ENCODE assay signal across 8 cellular contexts in genomic region chr1:43454270-43455011, GRCh38. TPM values are rescaled to one million over a fixed set of nuclear protein-coding genes. Genes with fewer than 3 reads are reported as not detected.
DNase-seq lines count a peak whose midpoint lies in the region; ATAC-seq and TF ChIP-seq lines count a peak whose summit lies in the region.

No MANE protein-coding gene starts in this region.

- H3K79me2 ChIP-seq in OCI-LY1 (ENCODE audit: insufficient read depth, low read length): no peaks in the 10 kb centered on the region

- peaks cover 16% of the 10 kb centered on the region for H3K4me1 ChIP-seq in OCI-LY1 (ENCODE audit: insufficient read depth, low read length, severe bottlenecking)
- peaks cover 0 to 9% of the 10 kb centered on the region in 2 donors for H3K4me1 ChIP-seq in naive thymus-derived CD4-positive, alpha-beta T cell (ENCODE audit: control insufficient read depth in 2 of 2, insufficient read depth in 2 of 2, low read length in 2 of 2)

- H3K36me3 ChIP-seq in OCI-LY1 (ENCODE audit: insufficient read depth, low read length): peaks cover 7% of the 10 kb centered on the region; the same call in 1 of the 2 replicates
- peaks cover 0 to 16% (median 0%) of the 10 kb centered on the region in 3 experiments for H3K36me3 ChIP-seq in naive thymus-derived CD4-positive, alpha-beta T cell (ENCODE audit: control insufficient read depth in 2 of 3, insufficient read depth in 3 of 3, low read length in 3 of 3)

- DNase-seq in AG08395 (ENCODE audit: low spot score) (peak; percentile 94), GM19238 (ENCODE audit: insufficient read length, low spot score) (peak; percentile 89), HS-5 (ENCODE audit: low read depth) (peak; percentile 74), fibroblast of peridontal ligament (ENCODE audit: extremely low read depth) (peak; percentile 87), stromal cell of bone marrow (ENCODE audit: low read depth) (peak; percentile 76)
- DNase-seq in activated T-helper 9 cell treated with anti-CD3 and anti-CD28 coated beads, Interleukin-2, amount 50 U/mL, for 16 hours (ENCODE audit: low read depth): peak; percentile 35
- peak in 8 of 9 donors; percentile 53 to 67 (median 63) for DNase-seq in naive thymus-derived CD4-positive, alpha-beta T cell

- peaks cover 9 to 22% (median 18%) of the 10 kb centered on the region in 7 donors for H3K4me1 Mint-ChIP-seq in naive thymus-derived CD4-positive, alpha-beta T cell

- peaks cover 5 to 35% (median 12%) of the 10 kb centered on the region in 5 donors for H3K27me3 Mint-ChIP-seq in naive thymus-derived CD4-positive, alpha-beta T cell

- no peaks in the 10 kb centered on the region for H3F3A ChIP-seq in OCI-LY1 (ENCODE audit: insufficient read depth, low read length)

- intact Hi-C loops in naive thymus-derived CD4-positive, alpha-beta T cell (cut with micrococcal nuclease): loop anchor here (1.0 to 5.0 kb wide), 4 partner anchors 87 to 497 kb away; partner anchors contain the start of genes ELOVL1 (in 2 of the 2), CFAP57 (in 1 of the 2), EBNA1BP2 (in 1 of the 2) and SLC2A1 (in 1 of the 2)

- H3K9me2 ChIP-seq in OCI-LY1 (ENCODE audit: low read depth, low read length): no peaks in the 10 kb centered on the region

- H3K9ac ChIP-seq in OCI-LY1 (ENCODE audit: low read length): peak overlapping the region; percentile 51

- no peaks in the 10 kb centered on the region for H3K9me3 ChIP-seq in OCI-LY1 (ENCODE audit: low read length)
- no peaks in the 10 kb centered on the region for H3K9me3 ChIP-seq in naive thymus-derived CD4-positive, alpha-beta T cell (ENCODE audit: control insufficient read depth in 2 of 3, low read length in 3 of 3)

- peak overlapping the region; percentile 63 to 96 (median 85) for H3K27ac Mint-ChIP-seq in naive thymus-derived CD4-positive, alpha-beta T cell

- TF ChIP-seq CTCF in OCI-LY1 (IDR thresholded peaks at IDR 0.05; ENCODE audit: low read length): no peak

- H3K36me3 Mint-ChIP-seq in naive thymus-derived CD4-positive, alpha-beta T cell: peaks cover 0 to 16% (median 0%) of the 10 kb centered on the region in 5 donors

- peak overlapping the region; percentile 85 for H3K4me2 ChIP-seq in OCI-LY1 (ENCODE audit: low read length)

- peak overlapping the region; percentile 23 for H3K27ac ChIP-seq in OCI-LY1 (ENCODE audit: low read depth, low read length, poor library complexity, severe bottlenecking)
- peak overlapping the region; percentile 57 for H3K27ac ChIP-seq in naive thymus-derived CD4-positive, alpha-beta T cell (ENCODE audit: low read depth, low read length)

- H4K20me1 ChIP-seq in OCI-LY1 (ENCODE audit: insufficient read depth, low read length): no peaks in the 10 kb centered on the region

- H2AFZ ChIP-seq in OCI-LY1 (ENCODE audit: low read length): 0 out of 2 replicates have a peak overlapping the region, but pooled peaks have one; percentile 33

- ATAC-seq in naive thymus-derived CD4-positive, alpha-beta T cell: peak; percentile 85

- peaks cover 0 to 2% (median 0%) of the 10 kb centered on the region in 11 donors for H3K9me3 Mint-ChIP-seq in naive thymus-derived CD4-positive, alpha-beta T cell

- H3K27me3 ChIP-seq in OCI-LY1 (ENCODE audit: insufficient read depth, low read length): no peaks in the 10 kb centered on the region; the same call in 1 of the 2 replicates
- H3K27me3 ChIP-seq in naive thymus-derived CD4-positive, alpha-beta T cell (ENCODE audit: control insufficient read depth in 2 of 2, insufficient read depth in 2 of 2, low read length in 2 of 2): no peaks in the 10 kb centered on the region

- peak overlapping the region; percentile 61 for H3K4me3 ChIP-seq in OCI-LY1 (ENCODE audit: low read depth, low read length, poor library complexity, severe bottlenecking)
- peak overlapping the region; percentile 56 for H3K4me3 ChIP-seq in naive thymus-derived CD4-positive, alpha-beta T cell (ENCODE audit: low read length)

- CTCF ChIA-PET in naive thymus-derived CD4-positive, alpha-beta T cell (lab: Charles Lee): no interaction called here

- H3K4me3 Mint-ChIP-seq in naive thymus-derived CD4-positive, alpha-beta T cell: peak overlapping the region; percentile 86 to 95 (median 89)

- POLR2A ChIA-PET in naive thymus-derived CD4-positive, alpha-beta T cell (lab: Charles Lee): interaction anchor here (0.6 to 2.1 kb wide), 10 partner anchors 9 to 1307 kb away, joined by 3 to 11 read pairs (median 4); partner anchors contain the start of gene ST3GAL3

RNA-seq across cellular contexts. Expression of gene HYI, which starts 0.7 kb away (rescaled TPM):
- total RNA-seq in naive thymus-derived CD4-positive, alpha-beta T cell: 10 to 100 TPM; 15.8 to 29.3 (median 26.8) TPM
- polyA plus RNA-seq in naive thymus-derived CD4-positive, alpha-beta T cell: 1 to 10 TPM; 4.4 to 5.6 TPM

Comparison
In these comparisons a context has a peak if more than half of its experiments do, and no peak if none do; other contexts are left out.
1. Peak in every context shown above with its lines: DNase-seq, ATAC-seq, H3K4me3 ChIP-seq and H3K27ac ChIP-seq.
2. DNase-seq: peak in every context shown above with its lines; median percentile 94 in AG08395; 89 in GM19238; 87 in fibroblast of peridontal ligament; 76 in stromal cell of bone marrow; 74 in HS-5; 63 in naive thymus-derived CD4-positive, alpha-beta T cell; 35 in activated T-helper 9 cell treated with anti-CD3 and anti-CD28 coated beads, Interleukin-2, amount 50 U/mL, for 16 hours.